ENCODE assay signal across 11 cellular contexts in genomic region chr16:69326172-69326873, GRCh38. TPM values are rescaled to one million over a fixed set of nuclear protein-coding genes. Genes with fewer than 3 reads are reported as not detected.
DNase-seq lines count a peak whose midpoint lies in the region; ATAC-seq and TF ChIP-seq lines count a peak whose summit lies in the region.
"Had no signal": no experiment of that assay in that cellular context is flagged by ENCODE, and none has a peak within 500 bp of the region (broad histone marks: within the 10 kb centered on the region; RNA-seq: fewer than 3 reads in every experiment).

No MANE protein-coding gene starts in this region.

- peak overlapping the region; percentile 21 for H3K4me3 Mint-ChIP-seq in activated CD8-positive, alpha-beta memory T cell treated with anti-CD3 and anti-CD28 coated beads, Interleukin-2, amount 10 ng/mL, durations not matched to agents 7 days and 5 days
- no peak overlapping the region for H3K4me3 Mint-ChIP-seq in stimulated activated memory B cell treated with anti-CD40 and anti-IgM and Interleukin-4, amounts not matched to agents 10 μg/mL and 1 μg/mL and 100 μg/mL, for 72 hours

- H3K9me3 ChIP-seq in colonic mucosa (no peaks in the 10 kb centered on the region), osteoblast (ENCODE audit: low read depth, low read length) (no peaks in the 10 kb centered on the region)

- H3K36me3 Mint-ChIP-seq in activated CD8-positive, alpha-beta memory T cell treated with anti-CD3 and anti-CD28 coated beads, Interleukin-2, amount 10 ng/mL, durations not matched to agents 7 days and 5 days = peaks cover 34% of the 10 kb centered on the region
- peaks cover 37% of the 10 kb centered on the region for H3K36me3 Mint-ChIP-seq in stimulated activated memory B cell treated with anti-CD40 and anti-IgM and Interleukin-4, amounts not matched to agents 10 μg/mL and 1 μg/mL and 100 μg/mL, for 72 hours

- peaks cover 11% of the 10 kb centered on the region for H3K36me3 ChIP-seq in colonic mucosa
- H3K36me3 ChIP-seq in osteoblast (ENCODE audit: insufficient read depth, low read length) = peaks cover 67% of the 10 kb centered on the region

- H3K27ac ChIP-seq in colonic mucosa = peak overlapping the region; percentile 19
- no peak overlapping the region for H3K27ac ChIP-seq in osteoblast (ENCODE audit: low read depth, low read length)
- H3K27ac ChIP-seq: SJSA1 had no signal

- H3K79me2 ChIP-seq in osteoblast (ENCODE audit: insufficient read depth, low read length) = peaks cover 81% of the 10 kb centered on the region

- peaks cover 49% of the 10 kb centered on the region for H3K4me1 Mint-ChIP-seq in activated CD8-positive, alpha-beta memory T cell treated with anti-CD3 and anti-CD28 coated beads, Interleukin-2, amount 10 ng/mL, durations not matched to agents 7 days and 5 days
- peaks cover 62% of the 10 kb centered on the region for H3K4me1 Mint-ChIP-seq in stimulated activated memory B cell treated with anti-CD40 and anti-IgM and Interleukin-4, amounts not matched to agents 10 μg/mL and 1 μg/mL and 100 μg/mL, for 72 hours

- H3K27ac Mint-ChIP-seq in activated CD8-positive, alpha-beta memory T cell treated with anti-CD3 and anti-CD28 coated beads, Interleukin-2, amount 10 ng/mL, durations not matched to agents 7 days and 5 days = peak overlapping the region; percentile 72
- peak overlapping the region; percentile 49 for H3K27ac Mint-ChIP-seq in stimulated activated memory B cell treated with anti-CD40 and anti-IgM and Interleukin-4, amounts not matched to agents 10 μg/mL and 1 μg/mL and 100 μg/mL, for 72 hours

- H3K27me3 Mint-ChIP-seq in activated CD8-positive, alpha-beta memory T cell treated with anti-CD3 and anti-CD28 coated beads, Interleukin-2, amount 10 ng/mL, durations not matched to agents 7 days and 5 days = no peaks in the 10 kb centered on the region
- H3K27me3 Mint-ChIP-seq in stimulated activated memory B cell treated with anti-CD40 and anti-IgM and Interleukin-4, amounts not matched to agents 10 μg/mL and 1 μg/mL and 100 μg/mL, for 72 hours = no peaks in the 10 kb centered on the region
- H3K27me3 Mint-ChIP-seq: progenitor cell of endocrine pancreas had no signal

- H2AFZ ChIP-seq in osteoblast (ENCODE audit: low read length) = no peak overlapping the region

- DNase-seq in activated CD8-positive, alpha-beta memory T cell treated with anti-CD3 and anti-CD28 coated beads, Interleukin-2, amount 10 ng/mL, durations not matched to agents 7 days and 5 days = no peak
- DNase-seq in activated CD8-positive, alpha-beta memory T cell treated with anti-CD3 and anti-CD28 coated beads, Interleukin-2, amount 50 U/mL, for 4 hours = no peak
- DNase-seq in colonic mucosa = peak; percentile 72
- no peak for DNase-seq in osteoblast (ENCODE audit: insufficient read length, low spot score, missing footprints)
- no peak for DNase-seq in stimulated activated CD4-positive, alpha-beta T cell treated with anti-CD3 and anti-CD28 coated beads, Interleukin-4, amount 100 ng/mL, for 24 hours
- DNase-seq: amygdala, NCI-H1092 had no signal

- H3K4me2 ChIP-seq in osteoblast (ENCODE audit: insufficient read depth, low read length) = no peak overlapping the region

- intact Hi-C loops in colonic mucosa (cut with DNase I) = no loop called here

- peak overlapping the region in 1 of 2 donors; percentile 21 for H3K9ac ChIP-seq in colonic mucosa (ENCODE audit: low read depth in 2 of 2, low read length in 2 of 2)

- CTCF ChIA-PET in activated CD8-positive, alpha-beta memory T cell treated with anti-CD3 and anti-CD28 coated beads, Interleukin-2, amount 10 ng/mL, durations not matched to agents 7 days and 5 days (lab: Charles Lee) = interaction anchor here (0.7 to 1.4 kb wide), 8 partner anchors 9 to 398 kb away, joined by 3 to 8 read pairs (median 4); no protein-coding TSS in a partner anchor

- H3K4me3 ChIP-seq in colonic mucosa = no peak overlapping the region
- no peak overlapping the region for H3K4me3 ChIP-seq in osteoblast (ENCODE audit: insufficient read depth, low read length)
- H3K4me3 ChIP-seq: SJSA1 had no signal

- no peak for ATAC-seq in activated CD8-positive, alpha-beta memory T cell treated with anti-CD3 and anti-CD28 coated beads, Interleukin-2, amount 10 ng/mL, durations not matched to agents 7 days and 5 days
- no peak for ATAC-seq in stimulated activated memory B cell treated with anti-CD40 and anti-IgM and Interleukin-4, amounts not matched to agents 10 μg/mL and 1 μg/mL and 100 μg/mL, for 72 hours

- H3K4me1 ChIP-seq in colonic mucosa = peaks cover 35% of the 10 kb centered on the region
- peaks cover 30% of the 10 kb centered on the region for H3K4me1 ChIP-seq in osteoblast (ENCODE audit: insufficient read depth, low read length)

- H3K27me3 ChIP-seq in colonic mucosa (no peaks in the 10 kb centered on the region), osteoblast (ENCODE audit: insufficient read depth, low read length) (no peaks in the 10 kb centered on the region)
- H3K27me3 ChIP-seq: SJSA1 had no signal

- TF ChIP-seq CTCF in colonic mucosa (IDR thresholded peaks at IDR 0.05) = no peak
- no peak for TF ChIP-seq CTCF in osteoblast (IDR thresholded peaks at IDR 0.05; ENCODE audit: extremely low read depth, low read depth, low read length)

- no peaks in the 10 kb centered on the region for H3K9me3 Mint-ChIP-seq in activated CD8-positive, alpha-beta memory T cell treated with anti-CD3 and anti-CD28 coated beads, Interleukin-2, amount 10 ng/mL, durations not matched to agents 7 days and 5 days (ENCODE audit: low read depth)
- H3K9me3 Mint-ChIP-seq in stimulated activated memory B cell treated with anti-CD40 and anti-IgM and Interleukin-4, amounts not matched to agents 10 μg/mL and 1 μg/mL and 100 μg/mL, for 72 hours = no peaks in the 10 kb centered on the region

- peaks cover 41% of the 10 kb centered on the region for H4K20me1 ChIP-seq in osteoblast (ENCODE audit: insufficient read depth, low read length)

RNA-seq across cellular contexts. Expression of gene PDF, which starts 4.1 kb away (rescaled TPM):
- total RNA-seq in activated CD8-positive, alpha-beta memory T cell treated with anti-CD3 and anti-CD28 coated beads, Interleukin-2, amount 10 ng/mL, durations not matched to agents 7 days and 5 days = 10 to 100 TPM; 18.3 to 21.3 TPM
- total RNA-seq in colonic mucosa = 10 to 100 TPM; 13.2 to 35.1 TPM
- 11.2 and 13.0 TPM in 2 replicates for total RNA-seq in osteoblast

RNA-seq across cellular contexts. Expression of gene COG8, which starts 13.0 kb away (rescaled TPM):
- total RNA-seq in activated CD8-positive, alpha-beta memory T cell treated with anti-CD3 and anti-CD28 coated beads, Interleukin-2, amount 10 ng/mL, durations not matched to agents 7 days and 5 days = 10 to 100 TPM; 27.6 to 32.7 TPM
- 10 to 100 TPM; 28.4 to 44.5 TPM for total RNA-seq in colonic mucosa
- 34.0 and 38.6 TPM in 2 replicates for total RNA-seq in osteoblast

RNA-seq across cellular contexts. Expression of gene NIP7, which starts 13.2 kb away (rescaled TPM):
- 10 to 100 TPM; 36.2 to 48.8 TPM for total RNA-seq in activated CD8-positive, alpha-beta memory T cell treated with anti-CD3 and anti-CD28 coated beads, Interleukin-2, amount 10 ng/mL, durations not matched to agents 7 days and 5 days
- total RNA-seq in colonic mucosa = 10 to 100 TPM; 22.0 to 23.7 TPM
- 20.6 and 22.8 TPM in 2 replicates for total RNA-seq in osteoblast

RNA-seq across cellular contexts. Expression of gene VPS4A, which starts 15.2 kb away (rescaled TPM):
- total RNA-seq in activated CD8-positive, alpha-beta memory T cell treated with anti-CD3 and anti-CD28 coated beads, Interleukin-2, amount 10 ng/mL, durations not matched to agents 7 days and 5 days = 10 to 100 TPM; 31.5 to 38.9 TPM
- total RNA-seq in colonic mucosa (10 to 100 TPM; 32.0 to 33.6 TPM), osteoblast (31.8 and 32.6 TPM in 2 replicates)

RNA-seq across cellular contexts. Expression of gene TMED6, which starts 25.3 kb away (rescaled TPM):
- 1 to 10 TPM; 1.5 TPM for total RNA-seq in activated CD8-positive, alpha-beta memory T cell treated with anti-CD3 and anti-CD28 coated beads, Interleukin-2, amount 10 ng/mL, durations not matched to agents 7 days and 5 days
- total RNA-seq in colonic mucosa (1 to 10 TPM; 3.6 to 6.0 TPM), osteoblast (0.29 and 0.72 TPM in 2 replicates)
- total RNA-seq: glomerular endothelial cell had no signal
